Comparison of ENCODE assay signal across 11 cellular contexts in the genomic region with DNA sequence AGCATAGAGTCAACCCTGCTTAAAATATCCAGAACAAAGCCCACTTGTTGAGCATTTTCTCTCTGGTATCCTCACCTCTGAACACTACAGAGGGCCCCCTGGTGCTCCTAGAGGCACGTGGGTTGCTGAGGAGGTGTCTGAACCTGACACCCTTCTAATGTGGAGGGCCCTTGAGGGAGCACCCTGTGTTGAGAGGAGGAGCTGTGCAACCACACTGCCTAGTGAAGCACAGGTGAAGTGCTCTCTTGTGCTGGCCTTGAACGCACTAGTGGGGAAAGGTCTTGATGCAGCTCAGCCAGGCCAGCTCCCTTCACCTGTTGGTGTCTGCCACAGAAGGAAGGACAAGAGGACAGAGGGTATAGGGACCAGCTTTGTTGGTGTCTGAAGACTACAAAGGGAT. TPM values are rescaled to one million over a fixed set of nuclear protein-coding genes. Genes with fewer than 3 reads are reported as not detected.
DNase-seq lines count a peak whose midpoint lies in the region; ATAC-seq and TF ChIP-seq lines count a peak whose summit lies in the region.
"Had no signal": no experiment of that assay in that cellular context is flagged by ENCODE, and none has a peak within 500 bp of the region (broad histone marks: within the 10 kb centered on the region; RNA-seq: fewer than 3 reads in every experiment).

No MANE protein-coding gene starts in this region.

- no peaks in the 10 kb centered on the region for H3K27me3 ChIP-seq in left ventricle myocardium inferior (ENCODE audit: low read depth)

- H3K9me3 Mint-ChIP-seq in activated CD4-positive, alpha-beta T cell treated with anti-CD3 and anti-CD28 coated beads, Interleukin-2, amount 10 ng/mL, durations not matched to agents 7 days and 5 days: no peaks in the 10 kb centered on the region
- H3K9me3 Mint-ChIP-seq in T-helper 2 cell treated with Interferon-gamma antibody and Interleukin-4, amounts not matched to agents 5 μg/mL and 100 μg/mL, for 36 hours: no peaks in the 10 kb centered on the region
- H3K9me3 Mint-ChIP-seq in stimulated activated memory B cell treated with anti-CD40 and anti-IgM and Interleukin-4, amounts not matched to agents 10 μg/mL and 1 μg/mL and 100 μg/mL, for 72 hours: no peaks in the 10 kb centered on the region

- no peak overlapping the region for H3K27ac ChIP-seq in left ventricle myocardium inferior (replicated peaks)

- peak; percentile 18 for DNase-seq in activated CD4-positive, alpha-beta T cell treated with anti-CD3 and anti-CD28 coated beads, Interleukin-2, amount 10 ng/mL, durations not matched to agents 7 days and 5 days
- no peak for DNase-seq in activated CD4-positive, alpha-beta T cell treated with anti-CD3 and anti-CD28 coated beads for 1 hour
- peak; percentile 5 for DNase-seq in T-helper 2 cell treated with Interferon-gamma antibody and Interleukin-4, amounts not matched to agents 5 μg/mL and 100 μg/mL, for 36 hours (ENCODE audit: low spot score)
- no peak for DNase-seq in left ventricle myocardium inferior
- DNase-seq: activated effector memory CD4-positive, alpha-beta T cell treated with Interleukin-2 at 50 U/mL for 16 hours; NCI-H2227 treated with DMSO at 0.1 percent for 48 hours had no signal

- H3K4me3 Mint-ChIP-seq in activated CD4-positive, alpha-beta T cell treated with anti-CD3 and anti-CD28 coated beads, Interleukin-2, amount 10 ng/mL, durations not matched to agents 7 days and 5 days: peak overlapping the region; percentile 47
- peak overlapping the region; percentile 53 for H3K4me3 Mint-ChIP-seq in T-helper 2 cell treated with Interferon-gamma antibody and Interleukin-4, amounts not matched to agents 5 μg/mL and 100 μg/mL, for 36 hours
- no peak overlapping the region for H3K4me3 Mint-ChIP-seq in stimulated activated memory B cell treated with anti-CD40 and anti-IgM and Interleukin-4, amounts not matched to agents 10 μg/mL and 1 μg/mL and 100 μg/mL, for 72 hours

- H3K27ac Mint-ChIP-seq in activated CD4-positive, alpha-beta T cell treated with anti-CD3 and anti-CD28 coated beads, Interleukin-2, amount 10 ng/mL, durations not matched to agents 7 days and 5 days: peak overlapping the region; percentile 92
- H3K27ac Mint-ChIP-seq in T-helper 2 cell treated with Interferon-gamma antibody and Interleukin-4, amounts not matched to agents 5 μg/mL and 100 μg/mL, for 36 hours: peak overlapping the region; percentile 70
- H3K27ac Mint-ChIP-seq in stimulated activated memory B cell treated with anti-CD40 and anti-IgM and Interleukin-4, amounts not matched to agents 10 μg/mL and 1 μg/mL and 100 μg/mL, for 72 hours: peak overlapping the region; percentile 69

- H3K36me3 Mint-ChIP-seq in activated CD4-positive, alpha-beta T cell treated with anti-CD3 and anti-CD28 coated beads, Interleukin-2, amount 10 ng/mL, durations not matched to agents 7 days and 5 days (ENCODE audit: low read depth): peaks cover 52% of the 10 kb centered on the region
- peaks cover 38% of the 10 kb centered on the region for H3K36me3 Mint-ChIP-seq in T-helper 2 cell treated with Interferon-gamma antibody and Interleukin-4, amounts not matched to agents 5 μg/mL and 100 μg/mL, for 36 hours (ENCODE audit: low read depth)
- peaks cover 83% of the 10 kb centered on the region for H3K36me3 Mint-ChIP-seq in stimulated activated memory B cell treated with anti-CD40 and anti-IgM and Interleukin-4, amounts not matched to agents 10 μg/mL and 1 μg/mL and 100 μg/mL, for 72 hours

- intact Hi-C loops in left ventricle myocardium inferior (cut with micrococcal nuclease): no loop called here

- no peak overlapping the region for H3K4me3 ChIP-seq in left ventricle myocardium inferior

- ATAC-seq in HG02759 (IDR thresholded peaks at IDR 0.05; ENCODE audit: unreplicated experiment): peak; percentile 36
- ATAC-seq in stimulated activated memory B cell treated with anti-CD40 and anti-IgM and Interleukin-4, amounts not matched to agents 10 μg/mL and 1 μg/mL and 100 μg/mL, for 72 hours: no peak
- ATAC-seq in GM18867 (IDR thresholded peaks at IDR 0.05; ENCODE audit: unreplicated experiment): no peak
- ATAC-seq in GM18520 (IDR thresholded peaks at IDR 0.05; ENCODE audit: unreplicated experiment): no peak

- no peak for TF ChIP-seq CTCF in left ventricle myocardium inferior (IDR thresholded peaks at IDR 0.05; ENCODE audit: borderline replicate concordance)

- peaks cover 73% of the 10 kb centered on the region for H3K4me1 Mint-ChIP-seq in activated CD4-positive, alpha-beta T cell treated with anti-CD3 and anti-CD28 coated beads, Interleukin-2, amount 10 ng/mL, durations not matched to agents 7 days and 5 days
- H3K4me1 Mint-ChIP-seq in T-helper 2 cell treated with Interferon-gamma antibody and Interleukin-4, amounts not matched to agents 5 μg/mL and 100 μg/mL, for 36 hours (ENCODE audit: low read depth): peaks cover 55% of the 10 kb centered on the region
- H3K4me1 Mint-ChIP-seq in stimulated activated memory B cell treated with anti-CD40 and anti-IgM and Interleukin-4, amounts not matched to agents 10 μg/mL and 1 μg/mL and 100 μg/mL, for 72 hours: peaks cover 44% of the 10 kb centered on the region

- POLR2A ChIA-PET in activated CD4-positive, alpha-beta T cell treated with anti-CD3 and anti-CD28 coated beads, Interleukin-2, amount 10 ng/mL, durations not matched to agents 7 days and 5 days (lab: Charles Lee): interaction anchor here (0.6 kb wide), 1 partner anchor 131 kb away, joined by 3 read pairs; no protein-coding TSS in a partner anchor

- H3K27me3 Mint-ChIP-seq in activated CD4-positive, alpha-beta T cell treated with anti-CD3 and anti-CD28 coated beads, Interleukin-2, amount 10 ng/mL, durations not matched to agents 7 days and 5 days: no peaks in the 10 kb centered on the region
- no peaks in the 10 kb centered on the region for H3K27me3 Mint-ChIP-seq in T-helper 2 cell treated with Interferon-gamma antibody and Interleukin-4, amounts not matched to agents 5 μg/mL and 100 μg/mL, for 36 hours (ENCODE audit: low read depth)
- H3K27me3 Mint-ChIP-seq in stimulated activated memory B cell treated with anti-CD40 and anti-IgM and Interleukin-4, amounts not matched to agents 10 μg/mL and 1 μg/mL and 100 μg/mL, for 72 hours: no peaks in the 10 kb centered on the region

- CTCF ChIA-PET in activated CD4-positive, alpha-beta T cell treated with anti-CD3 and anti-CD28 coated beads, Interleukin-2, amount 10 ng/mL, durations not matched to agents 7 days and 5 days (lab: Charles Lee): no interaction called here

- H3K36me3 ChIP-seq in left ventricle myocardium inferior: peaks cover 57% of the 10 kb centered on the region

- no peaks in the 10 kb centered on the region for H3K9me3 ChIP-seq in left ventricle myocardium inferior (replicated peaks)

- peaks cover 26% of the 10 kb centered on the region for H3K4me1 ChIP-seq in left ventricle myocardium inferior

RNA-seq across cellular contexts. Expression of a gene that starts 51.9 kb away (rescaled TPM):
- total RNA-seq in activated CD4-positive, alpha-beta T cell treated with anti-CD3 and anti-CD28 coated beads, Interleukin-2, amount 10 ng/mL, durations not matched to agents 7 days and 5 days: not detected
- not detected for total RNA-seq in left ventricle myocardium inferior
- total RNA-seq: T-helper 1 cell treated with Interleukin-12 subunit alpha and Interleukin-12 subunit beta and Interleukin-4 antibody, amounts not matched to agents 30 ng/mL and 1 ng/mL, for 36 hours had no signal

Comparison
In these comparisons a context has a peak if more than half of its experiments do, and no peak if none do; other contexts are left out.
1. DNase-seq: peak in activated CD4-positive, alpha-beta T cell treated with anti-CD3 and anti-CD28 coated beads, Interleukin-2, amount 10 ng/mL, durations not matched to agents 7 days and 5 days (single experiment) and T-helper 2 cell treated with Interferon-gamma antibody and Interleukin-4, amounts not matched to agents 5 μg/mL and 100 μg/mL, for 36 hours (single experiment); none in activated CD4-positive, alpha-beta T cell treated with anti-CD3 and anti-CD28 coated beads for 1 hour (single experiment) and left ventricle myocardium inferior (single experiment).
2. Peak in every context shown above with its lines, with median percentiles within 50 percentile points of each other: H3K27ac Mint-ChIP-seq.